17 cellular contexts compared by ENCODE assay signal in genomic region chr4:21806991-21807390, GRCh38.
DNase-seq lines count a peak whose midpoint lies in the region; ATAC-seq and TF ChIP-seq lines count a peak whose summit lies in the region.
"Had no signal": no experiment of that assay in that cellular context is flagged by ENCODE, and none has a peak within 500 bp of the region (broad histone marks: within the 10 kb centered on the region; RNA-seq: fewer than 3 reads in every experiment).

No MANE protein-coding gene starts in this region.

- no peaks in the 10 kb centered on the region for H3K27me3 ChIP-seq in MG63
- H3K27me3 ChIP-seq: BE2C, SJCRH30 had no signal

- no peak overlapping the region for H3K27ac ChIP-seq in VCaP
- H3K27ac ChIP-seq: RWPE1, SJCRH30 had no signal

- H3K4me3 ChIP-seq in MG63 = no peak overlapping the region
- H3K4me3 ChIP-seq: SJCRH30 had no signal

- ATAC-seq in HG02870 (IDR thresholded peaks at IDR 0.05; ENCODE audit: unreplicated experiment) = no peak

- H3K36me3 ChIP-seq in MG63 = no peaks in the 10 kb centered on the region
- H3K36me3 ChIP-seq: BE2C, SJCRH30 had no signal

- 0 out of 2 replicates have a peak, but pooled peaks have one; percentile 15 for TF ChIP-seq CTCF in VCaP (conservative IDR thresholded peaks at IDR 0.05)

- no peaks in the 10 kb centered on the region for H3K9me3 ChIP-seq in MG63
- H3K9me3 ChIP-seq: BE2C, SJCRH30 had no signal

- DNase-seq in HCEC 1CT (peak; percentile 17), MG63 (peak; percentile 2), glomerular visceral epithelial cell (ENCODE audit: extremely low spot score) (peak; percentile 40), DMS114 treated with DMSO at 0.1 percent for 48 hours (lab: John Stamatoyannopoulos, UW; ENCODE audit: unreplicated experiment) (no peak), EL (no peak)
- DNase-seq: BE2C; Calu3; CD4-positive, alpha-beta T cell; DMS79 treated with DMSO at 0.1 percent for 48 hours; GF-D8; HFFc6; NCI-H187; NCI-H526 treated with DMSO at 0.1 percent for 48 hours had no signal

Comparison
In these comparisons a context has a peak if more than half of its experiments do, and no peak if none do; other contexts are left out.
1. DNase-seq: peak in HCEC 1CT (single experiment), MG63 (single experiment) and glomerular visceral epithelial cell (single experiment); none in DMS114 treated with DMSO at 0.1 percent for 48 hours (single experiment) and EL (single experiment).